1 cellular context compared by ENCODE assay signal in genomic region chr11:94792453-94792852, GRCh38.
TF ChIP-seq lines count a peak whose summit lies in the region.

No MANE protein-coding gene starts in this region.

TF ChIP-seq in HEK293, 187 proteins besides CTCF, POLR2A, EP300 and RAD21 (continued from another document):
- no peak for TF ChIP-seq ZNF560 (tag by site-specific recombination; IDR thresholded peaks at IDR 0.05; ENCODE audit: borderline replicate concordance)
- TF ChIP-seq ZNF530 (tag by site-specific recombination; IDR thresholded peaks at IDR 0.05; ENCODE audit: low read depth) = no peak
- TF ChIP-seq HOXD13 (CRISPR knock-in tag; IDR thresholded peaks at IDR 0.05; ENCODE audit: borderline replicate concordance) = no peak
- TF ChIP-seq ZBTB11 (tag by site-specific recombination; conservative IDR thresholded peaks at IDR 0.05; ENCODE audit: low read depth) = no peak
- no peak for TF ChIP-seq ZNF248 (tag by site-specific recombination; IDR thresholded peaks at IDR 0.05)
- no peak for TF ChIP-seq ZNF302 (tag by site-specific recombination; IDR thresholded peaks at IDR 0.05; ENCODE audit: low read depth)
